ENCODE assay signal across 8 cellular contexts in the genomic region with DNA sequence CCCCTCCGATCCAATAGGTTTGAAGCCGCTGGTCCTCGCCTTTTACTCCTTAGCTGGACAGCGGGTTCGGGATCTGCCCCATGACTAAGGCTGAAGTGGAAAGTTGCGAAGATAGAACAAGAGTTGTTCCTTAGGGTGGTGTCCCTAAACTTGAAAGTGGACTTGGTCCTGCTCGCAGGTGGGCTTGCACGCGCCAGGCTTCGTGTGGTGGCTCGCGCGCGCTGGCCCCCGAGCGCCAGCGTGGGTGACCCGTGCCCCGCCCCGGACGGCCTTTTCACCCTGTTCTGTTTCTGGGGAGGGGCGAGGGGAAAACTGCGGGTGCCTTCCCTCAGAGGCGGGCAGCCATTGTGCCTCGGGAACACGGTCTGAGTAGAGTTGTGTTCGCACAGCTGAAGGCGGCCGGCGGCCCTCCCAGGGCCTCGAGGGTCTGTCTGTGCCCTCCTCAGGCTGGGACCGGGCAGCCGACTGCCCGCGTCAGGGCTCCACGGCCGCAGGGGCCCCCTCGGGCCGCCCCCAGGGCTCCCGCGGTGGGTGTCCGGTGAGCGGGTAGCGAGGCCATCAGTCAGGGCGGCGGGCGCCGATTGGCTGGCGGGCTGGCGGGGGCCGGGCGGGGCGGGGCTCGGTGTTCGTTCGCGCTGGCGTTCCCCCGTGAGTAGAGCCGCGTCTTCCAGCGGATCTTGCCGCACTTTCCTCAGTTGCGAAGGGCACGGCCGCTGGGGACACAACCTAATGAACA. TPM values are rescaled to one million over a fixed set of nuclear protein-coding genes. Genes with fewer than 3 reads are reported as not detected.
DNase-seq lines count a peak whose midpoint lies in the region; ATAC-seq and TF ChIP-seq lines count a peak whose summit lies in the region.

No MANE protein-coding gene starts in this region.

- H3K4me2 ChIP-seq in IMR-90 (ENCODE audit: low read depth, low read length), result peak overlapping the region; percentile 96

- H4K5ac ChIP-seq in IMR-90 (ENCODE audit: low read depth, low read length), result peak overlapping the region; percentile 91

- intact Hi-C loops in IMR-90 (cut with micrococcal nuclease), result loop anchor here (10.0 kb wide), 1 partner anchor 416 kb away; no protein-coding TSS in a partner anchor

- H3K36me3 ChIP-seq in IMR-90 (ENCODE audit: control insufficient read depth, insufficient read depth, low read length) (no peaks in the 10 kb centered on the region), neuron (ENCODE audit: insufficient read depth, low read length) (no peaks in the 10 kb centered on the region)

- H3K27ac ChIP-seq in IMR-90 (ENCODE audit: insufficient read depth, low read length), result peak overlapping the region; percentile 97

- H3K4me3 ChIP-seq in IMR-90 (ENCODE audit: insufficient read depth, low read depth, low read length), result peak overlapping the region; percentile 69
- peak overlapping the region; percentile 52 for H3K4me3 ChIP-seq in neuron (ENCODE audit: low read length)

- H2AFZ ChIP-seq in IMR-90 (replicated peaks; ENCODE audit: low read length, poor library complexity), result peak overlapping the region; percentile 95
- no peak overlapping the region for H2AFZ ChIP-seq in neuron (ENCODE audit: low read depth, low read length)

- peak overlapping the region; percentile 80; the same call in 1 of the 3 replicates for H2BK15ac ChIP-seq in IMR-90 (ENCODE audit: low read depth, low read length)

- WGBS in IMR-90 (ENCODE audit: extremely low coverage in 2 of 2, insufficient read length in 1 of 2), 2 experiments, result 3% methylated on average over 15 of the region's 66 CpGs; no CpG with 5 or more reads in 1 of the 2 experiments

- peak overlapping the region; percentile 45 for H3K18ac ChIP-seq in IMR-90 (ENCODE audit: low read depth, low read length)

- H3K14ac ChIP-seq in IMR-90 (replicated peaks; ENCODE audit: low read depth, low read length), result peak overlapping the region; percentile 61

- peak overlapping the region; percentile 89 for H2AK9ac ChIP-seq in IMR-90 (replicated peaks; ENCODE audit: low read depth, low read length, poor library complexity)

- BruUV-seq in IMR-90 (replicated peaks; lab: Mats Ljungman, UMichigan), result no TSS peak

- 0 out of 2 replicates have a peak, but pooled peaks have one; percentile 5 for TF ChIP-seq CTCF in IMR-90 (conservative IDR thresholded peaks at IDR 0.05; ENCODE audit: low read depth, low read length)

- dilution Hi-C loops in IMR-90 (cut with HindIII; ENCODE audit: low sequenced_read_pairs, unreplicated experiment), result no loop called here

- H4K20me1 ChIP-seq in IMR-90 (ENCODE audit: insufficient read depth, low read length), result peaks cover 17% of the 10 kb centered on the region

- H4K8ac ChIP-seq in IMR-90 (ENCODE audit: low read depth in 2 of 2, low read length in 2 of 2), result peak overlapping the region; percentile 90 to 92

- peak; percentile 80 for TF ChIP-seq POLR2A in IMR-90 (IDR thresholded peaks at IDR 0.05; ENCODE audit: low read depth, low read length)

- H3K27me3 ChIP-seq in IMR-90 (ENCODE audit: control insufficient read depth, insufficient read depth, low read length) (no peaks in the 10 kb centered on the region), neuron (ENCODE audit: insufficient read depth, low read length) (no peaks in the 10 kb centered on the region)

- H3K4me1 ChIP-seq in IMR-90 (ENCODE audit: control insufficient read depth, insufficient read depth, low read length) (peaks cover 24% of the 10 kb centered on the region), neuron (ENCODE audit: insufficient read depth, low read length) (peaks cover 38% of the 10 kb centered on the region)

- H3K79me1 ChIP-seq in IMR-90 (ENCODE audit: low read depth in 1 of 2, low read length in 2 of 2), result peaks cover 20 to 68% of the 10 kb centered on the region in 2 experiments

- no peak overlapping the region for H2BK20ac ChIP-seq in IMR-90 (ENCODE audit: low read depth, low read length)

- peak overlapping the region; percentile 56 for H3K4ac ChIP-seq in IMR-90 (ENCODE audit: low read depth, low read length)

- peak overlapping the region; percentile 92 for H3K9ac ChIP-seq in IMR-90 (ENCODE audit: low read depth, low read length)

- peak overlapping the region; percentile 89 for H2AK5ac ChIP-seq in IMR-90 (ENCODE audit: low read depth, low read length)

- peak overlapping the region; percentile 84; the same call in 1 of the 2 replicates for H3K23ac ChIP-seq in IMR-90 (ENCODE audit: low read depth, low read length)

- DNase-seq in DMS114 treated with DMSO at 0.1 percent for 48 hours (lab: John Stamatoyannopoulos, UW; ENCODE audit: unreplicated experiment) (peak; percentile 83), IMR-90 (peak; percentile 66), SHP77 (lab: John Stamatoyannopoulos, UW) (peak; percentile 70 to 80), foreskin melanocyte (peak; percentile 65), stromal cell of bone marrow (ENCODE audit: low read depth) (peak; percentile 57)
- peak; percentile 82 for DNase-seq in activated naive CD4-positive, alpha-beta T cell treated with Interleukin-2 at 50 U/mL for 16 hours

- H3K9me3 ChIP-seq in IMR-90 (ENCODE audit: control insufficient read depth, insufficient read depth, low read length), result no peaks in the 10 kb centered on the region
- H3K9me3 ChIP-seq in neuron (ENCODE audit: low read length), result peaks cover 3% of the 10 kb centered on the region

- peaks cover 18% of the 10 kb centered on the region for H3K9me1 ChIP-seq in IMR-90 (ENCODE audit: insufficient read depth, low read length)

- H2BK120ac ChIP-seq in IMR-90 (ENCODE audit: low read depth, low read length), result peak overlapping the region; percentile 25; the same call in 1 of the 2 replicates

- H4K91ac ChIP-seq in IMR-90 (ENCODE audit: insufficient read depth, low read depth, low read length), result peak overlapping the region; percentile 74; the same call in 1 of the 2 replicates

- POLR2A ChIA-PET in IMR-90 (lab: Charles Lee; ENCODE audit: unreplicated experiment), result interaction anchor here (0.5 kb wide), 1 partner anchor 176 kb away, joined by 4 read pairs; no protein-coding TSS in a partner anchor

- ATAC-seq in GM21515 (IDR thresholded peaks at IDR 0.05; ENCODE audit: unreplicated experiment) (peak; percentile 50), IMR-90 (ENCODE audit: low read depth) (peak; percentile 90)

- peak overlapping the region; percentile 47; the same call in 1 of the 2 replicates for H3K56ac ChIP-seq in IMR-90 (ENCODE audit: extremely low read depth, insufficient read depth, low read length)

- no peak for TF ChIP-seq RAD21 in IMR-90 (IDR thresholded peaks at IDR 0.05; ENCODE audit: low read length)

- CTCF ChIA-PET in IMR-90 (lab: Yijun Ruan, JAX), result interaction anchor here (1.0 kb wide), 1 partner anchor 63 kb away, joined by 3 read pairs; no protein-coding TSS in a partner anchor

- in situ Hi-C loops in IMR-90 (cut with MboI; ENCODE audit: low sequenced_read_pairs), result no loop called here

- peak overlapping the region; percentile 96 for H2BK5ac ChIP-seq in IMR-90 (ENCODE audit: low read depth, low read length, poor library complexity, severe bottlenecking)

TF ChIP-seq in IMR-90, 13 proteins besides CTCF, POLR2A, EP300 and RAD21:
- TF ChIP-seq BHLHE40 (IDR thresholded peaks at IDR 0.05; ENCODE audit: low read depth, low read length) (no peak), MXI1 (IDR thresholded peaks at IDR 0.05; ENCODE audit: borderline replicate concordance, low read depth, low read length) (no peak), SMC3 (IDR thresholded peaks at IDR 0.05; ENCODE audit: low read depth, low read length) (no peak), NFE2L2 (IDR thresholded peaks at IDR 0.05; ENCODE audit: low read depth, low read length) (no peak), RFX5 (IDR thresholded peaks at IDR 0.05; ENCODE audit: low read depth, low read length) (no peak), MAZ (IDR thresholded peaks at IDR 0.05; ENCODE audit: borderline replicate concordance, low read depth, low read length) (no peak; the same call in 1 of the 2 replicates), RCOR1 (IDR thresholded peaks at IDR 0.05; ENCODE audit: insufficient replicate concordance, low read length) (no peak), FOS (IDR thresholded peaks at IDR 0.05; ENCODE audit: low read depth, low read length) (no peak), MAFK (IDR thresholded peaks at IDR 0.05; ENCODE audit: low read depth, low read length) (no peak), CHD1 (IDR thresholded peaks at IDR 0.05; ENCODE audit: low read depth, low read length) (no peak), CEBPB (IDR thresholded peaks at IDR 0.05; ENCODE audit: low read depth, low read length) (no peak)
- TF ChIP-seq, protein P1, sequence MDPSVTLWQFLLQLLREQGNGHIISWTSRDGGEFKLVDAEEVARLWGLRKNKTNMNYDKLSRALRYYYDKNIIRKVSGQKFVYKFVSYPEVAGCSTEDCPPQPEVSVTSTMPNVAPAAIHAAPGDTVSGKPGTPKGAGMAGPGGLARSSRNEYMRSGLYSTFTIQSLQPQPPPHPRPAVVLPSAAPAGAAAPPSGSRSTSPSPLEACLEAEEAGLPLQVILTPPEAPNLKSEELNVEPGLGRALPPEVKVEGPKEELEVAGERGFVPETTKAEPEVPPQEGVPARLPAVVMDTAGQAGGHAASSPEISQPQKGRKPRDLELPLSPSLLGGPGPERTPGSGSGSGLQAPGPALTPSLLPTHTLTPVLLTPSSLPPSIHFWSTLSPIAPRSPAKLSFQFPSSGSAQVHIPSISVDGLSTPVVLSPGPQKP (IDR thresholded peaks at IDR 0.05; ENCODE audit: borderline replicate concordance, low read depth, low read length), result no peak
- TF ChIP-seq, protein P2, sequence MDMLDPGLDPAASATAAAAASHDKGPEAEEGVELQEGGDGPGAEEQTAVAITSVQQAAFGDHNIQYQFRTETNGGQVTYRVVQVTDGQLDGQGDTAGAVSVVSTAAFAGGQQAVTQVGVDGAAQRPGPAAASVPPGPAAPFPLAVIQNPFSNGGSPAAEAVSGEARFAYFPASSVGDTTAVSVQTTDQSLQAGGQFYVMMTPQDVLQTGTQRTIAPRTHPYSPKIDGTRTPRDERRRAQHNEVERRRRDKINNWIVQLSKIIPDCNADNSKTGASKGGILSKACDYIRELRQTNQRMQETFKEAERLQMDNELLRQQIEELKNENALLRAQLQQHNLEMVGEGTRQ (IDR thresholded peaks at IDR 0.05; ENCODE audit: low read depth, low read length), result no peak

RNA-seq across cellular contexts. Expression of a gene that starts 33.0 kb away (rescaled TPM):
- 8.4 and 8.6 TPM in 2 replicates for total RNA-seq in IMR-90 (2012; rRNA removed)
- 4.7 and 14.5 TPM in 2 replicates for polyA plus RNA-seq in IMR-90 (2012; rRNA removed)
- 2.1 and 2.4 TPM in 2 replicates for polyA plus RNA-seq in IMR-90 (2012; cell fraction: cytosol; rRNA removed)
- 13.2 and 13.5 TPM in 2 replicates for polyA plus RNA-seq in IMR-90 (2012; cell fraction: nucleus; rRNA removed; ENCODE audit: low replicate concordance)

Comparison
In these comparisons a context has a peak if more than half of its experiments do, and no peak if none do; other contexts are left out.
1. Peak in every context shown above with its lines: DNase-seq, ATAC-seq, H3K4me3 ChIP-seq and H3K27ac ChIP-seq.